Comparison of ENCODE assay signal across 7 cellular contexts in the genomic region with DNA sequence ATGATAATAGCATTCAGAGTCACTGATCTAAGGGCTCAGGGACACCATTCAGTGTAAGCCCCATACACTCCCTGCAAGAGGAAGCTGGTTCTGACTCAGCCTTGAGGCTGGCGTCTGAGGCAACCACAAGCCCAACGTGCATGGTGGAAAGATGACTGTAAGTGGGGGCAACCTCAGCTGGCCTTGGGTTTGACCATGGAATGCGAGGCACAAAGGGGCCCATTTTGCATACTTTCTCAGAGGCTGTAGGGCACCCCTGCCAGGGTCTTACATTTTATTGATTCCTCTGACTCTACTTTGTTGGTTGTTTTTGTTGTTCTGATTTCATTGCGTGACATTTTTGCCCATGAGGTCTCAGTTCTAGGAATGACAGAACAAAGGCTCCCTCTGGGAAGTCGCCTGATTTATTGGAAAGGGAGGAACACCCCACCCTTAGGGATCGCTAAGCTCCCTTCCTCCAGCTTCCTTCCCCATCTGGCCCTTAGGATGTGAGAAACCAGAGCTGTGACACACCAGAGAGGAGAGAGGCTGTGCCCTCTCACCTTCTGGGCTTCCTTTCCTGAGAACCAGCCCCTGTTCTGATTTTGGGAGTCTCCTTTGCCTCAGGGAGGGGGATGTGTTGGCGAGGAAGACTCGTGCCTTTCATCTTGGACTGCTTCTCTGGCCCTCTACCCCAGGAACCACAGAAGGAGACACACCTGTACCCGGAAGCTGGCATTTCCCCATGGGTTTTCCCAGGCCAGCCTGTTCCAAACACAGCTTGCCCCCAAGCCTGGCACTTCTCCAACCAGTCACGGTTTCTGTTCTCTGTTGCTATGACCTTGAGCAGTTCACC.
DNase-seq lines count a peak whose midpoint lies in the region; ATAC-seq and TF ChIP-seq lines count a peak whose summit lies in the region.

No MANE protein-coding gene starts in this region.

- ATAC-seq in GM18505 (IDR thresholded peaks at IDR 0.05; ENCODE audit: unreplicated experiment), result peak; percentile 42
- ATAC-seq in HG02678 (IDR thresholded peaks at IDR 0.05; ENCODE audit: unreplicated experiment), result peak; percentile 51

- no peak for TF ChIP-seq POLR2A in GM18505 (IDR thresholded peaks at IDR 0.05; ENCODE audit: borderline replicate concordance, extremely low read depth, insufficient read depth, insufficient read length)

- peak; percentile 88 for DNase-seq in NOMO-1 treated with DMSO at 0.1 percent for 48 hours (lab: John Stamatoyannopoulos, UW; ENCODE audit: unreplicated experiment)
- DNase-seq in activated effector memory CD4-positive, alpha-beta T cell treated with Interleukin-2 at 50 U/mL for 16 hours, result peak; percentile 25
- DNase-seq in kidney tubule cell (ENCODE audit: low spot score), result peak; percentile 94
- peak; percentile 60 to 81 for DNase-seq in stimulated activated CD8-positive, alpha-beta memory T cell treated with anti-CD3 and anti-CD28 coated beads, Interleukin-7, amount 100 ng/mL, for 48 hours (ENCODE audit: extremely low read depth in 1 of 2, low read depth in 1 of 2)
- no peak for DNase-seq in globus pallidus (ENCODE audit: low spot score)
